Comparison of ENCODE assay signal across 9 cellular contexts in genomic region chr19:54517483-54517882, GRCh38. TPM values are rescaled to one million over a fixed set of nuclear protein-coding genes. Genes with fewer than 3 reads are reported as not detected.
DNase-seq lines count a peak whose midpoint lies in the region; ATAC-seq and TF ChIP-seq lines count a peak whose summit lies in the region.
"Had no signal": no experiment of that assay in that cellular context is flagged by ENCODE, and none has a peak within 500 bp of the region (broad histone marks: within the 10 kb centered on the region; RNA-seq: fewer than 3 reads in every experiment).

No MANE protein-coding gene starts in this region.

- H4K20me1 ChIP-seq in PC-9 (ENCODE audit: insufficient read depth) = no peaks in the 10 kb centered on the region

- DNase-seq in activated CD4-positive, CD25-positive, alpha-beta regulatory T cell treated with anti-CD3 and anti-CD28 coated beads, Interleukin-2, amount 50 U/mL, for 16 hours (ENCODE audit: low read depth, low spot score) = peak; percentile 11
- DNase-seq in PC-9 (peak; percentile 50 to 56), iPS-NIHi11 (ENCODE audit: low spot score) (peak; percentile 60)
- DNase-seq in activated naive CD4-positive, alpha-beta T cell (lab: John Stamatoyannopoulos, UW) = peak in 3 of 4 experiments; percentile 24 to 39 (median 36)
- DNase-seq in stimulated activated CD8-positive, alpha-beta memory T cell treated with anti-CD3 and anti-CD28 coated beads, Interleukin-2, amount 100 ng/mL, for 48 hours (ENCODE audit: low read depth in 2 of 2) = peak; percentile 27 to 36

- H3K4me2 ChIP-seq in PC-9 = no peak overlapping the region

- no peak overlapping the region for H2AFZ ChIP-seq in PC-9

- H3K27me3 ChIP-seq in PC-9 (ENCODE audit: insufficient read depth, low read depth) = peaks cover 72% of the 10 kb centered on the region
- H3K27me3 ChIP-seq: ovary had no signal

- CTCF ChIA-PET in PC-9 (lab: Charles Lee) = no interaction called here

- H3F3A ChIP-seq in PC-9 (ENCODE audit: insufficient read depth, low read depth) = no peaks in the 10 kb centered on the region

- ATAC-seq in activated CD4-positive, CD25-positive, alpha-beta regulatory T cell treated with anti-CD3 and anti-CD28 coated beads, Interleukin-2, amount 50 U/mL, for 24 hours = no peak
- ATAC-seq in HG02840 (IDR thresholded peaks at IDR 0.05; ENCODE audit: low FRiP score, unreplicated experiment) (no peak), GM18498 (IDR thresholded peaks at IDR 0.05; ENCODE audit: unreplicated experiment) (no peak)

- no peaks in the 10 kb centered on the region for H3K36me3 ChIP-seq in PC-9 (ENCODE audit: low read depth)
- H3K36me3 ChIP-seq: ovary had no signal

- TF ChIP-seq CTCF in PC-9 (conservative IDR thresholded peaks at IDR 0.05) = no peak

- no peaks in the 10 kb centered on the region for H3K9me2 ChIP-seq in PC-9 (ENCODE audit: insufficient read depth)

- no peaks in the 10 kb centered on the region for H3K4me1 ChIP-seq in PC-9 (replicated peaks; ENCODE audit: insufficient read depth)

- no TSS peak for BruUV-seq in PC-9 (replicated peaks; lab: Mats Ljungman, UMichigan)

- no peaks in the 10 kb centered on the region for H3K9me3 ChIP-seq in PC-9 (ENCODE audit: insufficient read depth, low read depth)
- H3K9me3 ChIP-seq: ovary had no signal

- POLR2A ChIA-PET in PC-9 (lab: Charles Lee; ENCODE audit: unreplicated experiment) = no interaction called here

- no peaks in the 10 kb centered on the region for H3K79me2 ChIP-seq in PC-9 (ENCODE audit: low read depth)

- intact Hi-C loops in PC-9 (cut with micrococcal nuclease; ENCODE audit: unreplicated experiment) = no loop called here

- H3K27ac ChIP-seq in PC-9 = no peak overlapping the region
- H3K27ac ChIP-seq: ovary had no signal

- H3K4me3 ChIP-seq in PC-9 = no peak overlapping the region
- H3K4me3 ChIP-seq: ovary had no signal

RNA-seq across cellular contexts. Expression of gene LAIR2, which starts 14.9 kb away (rescaled TPM):
- not detected in 2 replicates for total RNA-seq in PC-9 (2021)
- total RNA-seq: ovary had no signal

RNA-seq across cellular contexts. Expression of gene CDC42EP5, which starts 44.4 kb away (rescaled TPM):
- total RNA-seq in PC-9 (2021) = 25.1 and 48.5 TPM in 2 replicates

RNA-seq across cellular contexts. Expression of gene LENG9, which starts 53.9 kb away (rescaled TPM):
- 7.0 and 8.9 TPM in 2 replicates for total RNA-seq in PC-9 (2021)

RNA-seq across cellular contexts. Expression of gene LILRA2, which starts 56.1 kb away (rescaled TPM):
- not detected in 2 replicates for total RNA-seq in PC-9 (2021)
